In the genomic region with DNA sequence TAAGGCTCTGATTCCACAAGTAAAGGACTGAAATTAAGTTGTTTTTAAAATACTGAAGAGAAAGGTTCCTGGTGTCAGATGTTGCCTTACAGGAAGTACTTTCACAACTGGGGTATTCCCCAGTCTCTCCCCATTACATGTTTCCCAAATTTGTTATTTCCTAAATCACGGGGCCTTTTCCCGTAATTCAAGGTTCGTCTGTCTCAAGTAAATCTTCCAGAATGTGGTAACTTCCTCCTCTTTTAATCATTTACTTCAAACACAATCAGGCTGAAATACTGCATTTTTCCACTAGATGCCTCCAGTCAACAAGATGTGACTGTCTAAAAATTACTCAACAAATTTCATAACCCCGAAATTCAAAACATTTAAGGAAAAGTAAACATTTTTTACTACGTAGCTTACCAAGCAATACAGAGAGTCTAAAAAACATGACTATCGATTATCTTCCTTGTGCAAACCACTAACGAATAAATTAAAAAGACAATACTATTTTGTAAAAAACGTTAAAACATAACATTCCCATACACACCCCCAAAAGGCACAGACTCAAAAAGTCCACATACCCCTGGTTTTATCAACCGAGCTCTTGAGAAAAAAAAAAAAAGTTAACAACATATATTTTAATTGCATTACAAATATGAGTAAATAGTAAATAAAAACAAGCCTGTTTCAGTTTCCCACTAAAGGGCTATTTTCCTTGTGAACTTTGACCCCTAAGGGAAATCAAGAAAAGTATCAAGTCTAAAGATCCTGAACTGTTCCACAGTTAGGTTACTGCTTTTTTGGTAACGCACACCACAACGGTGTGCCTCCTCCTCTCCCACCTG, we compare ENCODE assay signal across 8 cellular contexts. TPM values are rescaled to one million over a fixed set of nuclear protein-coding genes. Genes with fewer than 3 reads are reported as not detected.
A peak's percentile ranks its signal among the peaks of the same experiment; 100 is the strongest.
DNase-seq lines count a peak whose midpoint lies in the region; ATAC-seq and TF ChIP-seq lines count a peak whose summit lies in the region.

No MANE protein-coding gene starts in this region.

- peak overlapping the region; percentile 69 for H3K4me3 ChIP-seq in HUES48 (ENCODE audit: low read depth, low read length)
- H3K4me3 ChIP-seq in coronary artery, result peak overlapping the region; percentile 80
- H3K4me3 ChIP-seq in tibial artery, result peak overlapping the region; percentile 81 to 88

- H3K27ac ChIP-seq in HUES48 (ENCODE audit: low read depth, low read length) (no peak overlapping the region), RWPE1 (peak overlapping the region; percentile 92), coronary artery (peak overlapping the region; percentile 96 to 98), tibial artery (peak overlapping the region; percentile 92 to 94)

- DNase-seq in NCI-H2107 treated with DMSO at 0.1 percent for 48 hours (lab: John Stamatoyannopoulos, UW; ENCODE audit: unreplicated experiment) (peak; percentile 31), NCI-H2107 (lab: John Stamatoyannopoulos, UW) (no peak), RWPE1 (ENCODE audit: low spot score) (peak; percentile 64), coronary artery (ENCODE audit: low spot score) (no peak), lung microvascular endothelial cell (ENCODE audit: low read depth in 2 of 2) (peak; percentile 75 to 91), tibial artery (no peak)

- H3K9ac ChIP-seq in HUES48 (ENCODE audit: low read depth, low read length), result no peak overlapping the region

- CTCF ChIA-PET in RWPE1 (lab: Yijun Ruan, JAX), result interaction anchor here (0.6 to 1.5 kb wide), 14 partner anchors 9 to 828 kb away, joined by 3 to 5 read pairs (median 3); no protein-coding TSS in a partner anchor

- H3K36me3 ChIP-seq in HUES48 (ENCODE audit: control insufficient read depth, insufficient read depth, low read length), result peaks cover 30% of the 10 kb centered on the region
- peaks cover 27 to 34% (median 33%) of the 10 kb centered on the region in 3 donors for H3K36me3 ChIP-seq in tibial artery

- TF ChIP-seq CTCF in RWPE1 (conservative IDR thresholded peaks at IDR 0.05; ENCODE audit: low read depth) (peak; percentile 81), coronary artery (IDR thresholded peaks at IDR 0.05) (peak; percentile 71), tibial artery (IDR thresholded peaks at IDR 0.05) (peak; percentile 82 to 95)

- POLR2A ChIA-PET in RWPE1 (lab: Yijun Ruan, JAX; ENCODE audit: low non-redundant PET), result no interaction called here

- ATAC-seq in HG03565 (IDR thresholded peaks at IDR 0.05; ENCODE audit: unreplicated experiment), result no peak

- no peaks in the 10 kb centered on the region for H3K9me3 ChIP-seq in HUES48 (ENCODE audit: control insufficient read depth, insufficient read depth, low read length)
- no peaks in the 10 kb centered on the region for H3K9me3 ChIP-seq in tibial artery

- intact Hi-C loops in tibial artery (cut with DNase I; ENCODE audit: low total_unique reads), result loop anchor here (5.0 to 10.0 kb wide), 2 partner anchors 161 to 253 kb away; no protein-coding TSS in a partner anchor

- H3K4me1 ChIP-seq in HUES48 (ENCODE audit: control insufficient read depth, insufficient read depth, low read length) (peaks cover 18% of the 10 kb centered on the region), tibial artery (peaks cover 0 to 55% (median 20%) of the 10 kb centered on the region in 4 donors)

- no peaks in the 10 kb centered on the region for H3K27me3 ChIP-seq in HUES48 (ENCODE audit: control insufficient read depth, insufficient read depth, low read length)
- H3K27me3 ChIP-seq in tibial artery, result no peaks in the 10 kb centered on the region

RNA-seq across cellular contexts. Expression of gene SOD2, which starts 1.7 kb away (rescaled TPM):
- 133 and 182 TPM in 2 replicates for total RNA-seq in lung microvascular endothelial cell

RNA-seq across cellular contexts. Expression of gene WTAP, which starts 36.0 kb away (rescaled TPM):
- 59.1 and 81.7 TPM in 2 replicates for total RNA-seq in lung microvascular endothelial cell

Comparison
In these comparisons a context has a peak if more than half of its experiments do, and no peak if none do; other contexts are left out.
1. DNase-seq: peak in NCI-H2107 treated with DMSO at 0.1 percent for 48 hours (single experiment), RWPE1 (single experiment) and lung microvascular endothelial cell (2 of 2); none in NCI-H2107 (single experiment), coronary artery (single experiment) and tibial artery (0 of 2).
2. Peak in every context shown above with its lines, with median percentiles within 50 percentile points of each other: H3K4me3 ChIP-seq and CTCF ChIP-seq.